ENCODE assay signal across 15 cellular contexts in the genomic region with DNA sequence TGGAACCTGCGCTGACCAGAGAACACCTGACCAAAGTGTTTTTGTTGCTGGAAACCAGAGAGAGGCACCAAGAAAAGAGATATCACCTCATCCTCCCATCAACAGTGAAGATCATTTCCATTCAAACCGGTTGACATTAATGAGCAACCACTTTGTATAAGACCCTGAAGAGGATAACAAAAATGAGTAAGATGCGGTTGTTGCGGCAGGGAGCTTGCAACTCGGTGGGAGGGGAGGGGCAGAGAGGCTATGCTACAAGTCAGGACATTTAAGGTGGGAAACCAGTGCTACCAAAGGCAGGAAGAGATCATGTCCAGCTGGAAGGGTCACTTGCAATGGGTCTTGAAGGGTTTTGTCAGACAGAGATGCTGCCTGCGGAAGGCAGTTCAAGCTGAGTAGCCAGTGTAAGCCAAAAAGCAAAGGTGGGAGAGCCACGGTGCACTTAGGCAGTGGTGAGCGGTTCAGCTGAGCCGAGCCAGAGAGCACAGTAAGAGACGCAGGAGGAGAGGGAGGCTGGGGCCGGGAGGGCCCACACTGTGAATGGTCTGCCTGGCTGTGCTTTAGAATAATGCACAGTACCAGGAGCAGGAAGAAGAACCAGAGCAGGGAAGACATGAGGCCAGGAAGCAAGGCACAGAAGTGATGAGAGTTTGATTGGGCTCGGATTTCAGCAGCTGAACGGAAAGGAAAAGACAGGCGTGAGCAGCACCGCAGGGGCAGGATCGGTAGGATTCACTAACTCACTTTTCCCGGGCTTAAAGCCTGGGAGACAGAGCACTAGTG. TPM values are rescaled to one million over a fixed set of nuclear protein-coding genes. Genes with fewer than 3 reads are reported as not detected.
DNase-seq lines count a peak whose midpoint lies in the region; ATAC-seq and TF ChIP-seq lines count a peak whose summit lies in the region.
"Had no signal": no experiment of that assay in that cellular context is flagged by ENCODE, and none has a peak within 500 bp of the region (broad histone marks: within the 10 kb centered on the region; RNA-seq: fewer than 3 reads in every experiment).

No MANE protein-coding gene starts in this region.

- H3K4me1 ChIP-seq in cardiac muscle cell (ENCODE audit: low read depth) (no peaks in the 10 kb centered on the region), right cardiac atrium (ENCODE audit: control insufficient read depth, insufficient read depth, low read length) (no peaks in the 10 kb centered on the region), RWPE2 (ENCODE audit: insufficient read depth, poor library complexity, severe bottlenecking) (peaks cover 17% of the 10 kb centered on the region), upper lobe of right lung (no peaks in the 10 kb centered on the region)
- H3K4me1 ChIP-seq: pancreas, uterus had no signal

- H3K27ac ChIP-seq in cardiac muscle cell (no peak overlapping the region), right cardiac atrium (ENCODE audit: low read length) (no peak overlapping the region), RWPE2 (ENCODE audit: poor library complexity, severe bottlenecking) (peak overlapping the region; percentile 60), upper lobe of right lung (no peak overlapping the region)
- H3K27ac ChIP-seq: pancreas, uterus had no signal

- H3K4me3 ChIP-seq in cardiac muscle cell: no peak overlapping the region
- H3K4me3 ChIP-seq in right cardiac atrium (ENCODE audit: low read length): no peak overlapping the region
- H3K4me3 ChIP-seq in RWPE2 (ENCODE audit: severe bottlenecking): no peak overlapping the region
- H3K4me3 ChIP-seq in iPS-18c (ENCODE audit: insufficient read depth, low read depth, low read length): peak overlapping the region; percentile 11; the same call in 1 of the 2 replicates
- H3K4me3 ChIP-seq in upper lobe of right lung: no peak overlapping the region
- H3K4me3 ChIP-seq: pancreas, uterus had no signal

- no peaks in the 10 kb centered on the region for H3K9me3 ChIP-seq in cardiac muscle cell (ENCODE audit: low read depth)
- H3K9me3 ChIP-seq in right cardiac atrium (ENCODE audit: control insufficient read depth, low read length): no peaks in the 10 kb centered on the region
- no peaks in the 10 kb centered on the region for H3K9me3 ChIP-seq in RWPE2 (ENCODE audit: severe bottlenecking)
- no peaks in the 10 kb centered on the region for H3K9me3 ChIP-seq in iPS-18c (ENCODE audit: control insufficient read depth, insufficient read depth, low read length)
- no peaks in the 10 kb centered on the region for H3K9me3 ChIP-seq in upper lobe of right lung
- H3K9me3 ChIP-seq: pancreas, uterus had no signal

- TF ChIP-seq CTCF in cardiac muscle cell (IDR thresholded peaks at IDR 0.05; ENCODE audit: low read depth, low read length): no peak
- TF ChIP-seq CTCF in RWPE2 (IDR thresholded peaks at IDR 0.05; ENCODE audit: poor library complexity, severe bottlenecking): no peak
- no peak for TF ChIP-seq CTCF in upper lobe of right lung (IDR thresholded peaks at IDR 0.05)

- ATAC-seq in right cardiac atrium (no peak), RWPE2 (ENCODE audit: low read depth) (no peak), upper lobe of right lung (peak; percentile 35), GM18517 (IDR thresholded peaks at IDR 0.05; ENCODE audit: unreplicated experiment) (no peak), HG02571 (IDR thresholded peaks at IDR 0.05; ENCODE audit: unreplicated experiment) (no peak), GM21529 (IDR thresholded peaks at IDR 0.05; ENCODE audit: unreplicated experiment) (no peak)
- ATAC-seq: pancreas had no signal

- DNase-seq in cardiac muscle cell (ENCODE audit: low read depth in 1 of 2, low spot score in 1 of 2) (peak; percentile 12 to 23), right cardiac atrium (no peak), RWPE2 (ENCODE audit: low spot score) (no peak), upper lobe of right lung (peak; percentile 29)
- DNase-seq: activated CD4-positive, CD25-positive, alpha-beta regulatory T cell treated with anti-CD3 and anti-CD28 coated beads, Interleukin-2, amount 50 U/mL, for 72 hours; hippocampal formation; mammary epithelial cell; NCI-H1105; pancreas; SW 1271; uterus had no signal

- 41% methylated on average over 17 of the region's 17 CpGs for WGBS in right cardiac atrium

- H3K27me3 ChIP-seq in cardiac muscle cell: no peaks in the 10 kb centered on the region
- no peaks in the 10 kb centered on the region for H3K27me3 ChIP-seq in right cardiac atrium (ENCODE audit: control insufficient read depth, insufficient read depth)
- H3K27me3 ChIP-seq in RWPE2 (ENCODE audit: insufficient read depth, poor library complexity, severe bottlenecking): no peaks in the 10 kb centered on the region
- H3K27me3 ChIP-seq in upper lobe of right lung: no peaks in the 10 kb centered on the region
- H3K27me3 ChIP-seq: pancreas, uterus had no signal

- H3K36me3 ChIP-seq in cardiac muscle cell: no peaks in the 10 kb centered on the region
- no peaks in the 10 kb centered on the region for H3K36me3 ChIP-seq in RWPE2 (ENCODE audit: low read depth)
- H3K36me3 ChIP-seq in upper lobe of right lung: no peaks in the 10 kb centered on the region
- H3K36me3 ChIP-seq: pancreas, uterus had no signal

- intact Hi-C loops in right cardiac atrium (cut with DNase I) (no loop called here), upper lobe of right lung (cut with DNase I) (no loop called here)

RNA-seq across cellular contexts. Expression of a gene that starts 24.4 kb away (rescaled TPM):
- 18.0 and 31.3 TPM in 2 replicates for total RNA-seq in cardiac muscle cell
- polyA plus RNA-seq in cardiac muscle cell: 33.4 and 42.9 TPM in 2 replicates
- 1 to 10 TPM; 5.6 to 8.1 (median 6.2) TPM for total RNA-seq in right cardiac atrium
- 3.6 TPM for polyA plus RNA-seq in right cardiac atrium
- total RNA-seq in upper lobe of right lung: 18.1 TPM

Comparison
In these comparisons a context has a peak if more than half of its experiments do, and no peak if none do; other contexts are left out.
1. DNase-seq: peak in cardiac muscle cell (2 of 2) and upper lobe of right lung (single experiment); none in right cardiac atrium (0 of 3) and RWPE2 (single experiment).